15 cellular contexts compared by ENCODE assay signal in genomic region chr17:37698132-37698615, GRCh38. TPM values are rescaled to one million over a fixed set of nuclear protein-coding genes. Genes with fewer than 3 reads are reported as not detected.
A peak's percentile ranks its signal among the peaks of the same experiment; 100 is the strongest.
DNase-seq lines count a peak whose midpoint lies in the region; ATAC-seq, FAIRE-seq and TF ChIP-seq lines count a peak whose summit lies in the region.
"Had no signal": no experiment of that assay in that cellular context is flagged by ENCODE, and none has a peak within 500 bp of the region (broad histone marks: within the 10 kb centered on the region; RNA-seq: fewer than 3 reads in every experiment).

No MANE protein-coding gene starts in this region.

- RAD21 ChIA-PET in GM12878 (lab: Charles Lee; ENCODE audit: unreplicated experiment), result interaction anchor here (0.8 to 1.2 kb wide), 3 partner anchors 93 to 171 kb away, joined by 3 to 4 read pairs (median 3); no protein-coding TSS in a partner anchor

- POLR2A ChIA-PET in activated CD8-positive, alpha-beta T cell treated with anti-CD3 and anti-CD28 coated beads for 36 hours (lab: Charles Lee), result interaction anchor here (0.6 to 1.2 kb wide), 2 partner anchors 14 to 486 kb away, joined by 3 read pairs; no protein-coding TSS in a partner anchor
- POLR2A ChIA-PET in activated CD8-positive, alpha-beta T cell treated with anti-CD3 and anti-CD28 coated beads, Interleukin-2, amount 10 ng/mL, durations not matched to agents 7 days and 5 days (lab: Charles Lee), result no interaction called here
- POLR2A ChIA-PET in GM12878 (lab: Charles Lee), result interaction anchor here (0.6 kb wide), 1 partner anchor 37 kb away, joined by 4 read pairs; no protein-coding TSS in a partner anchor

- DNase-seq in activated CD8-positive, alpha-beta T cell treated with anti-CD3 and anti-CD28 coated beads for 36 hours, result peak; percentile 53
- no peak for DNase-seq in activated CD8-positive, alpha-beta T cell treated with anti-CD3 and anti-CD28 coated beads, Interleukin-2, amount 10 ng/mL, durations not matched to agents 7 days and 5 days
- DNase-seq in LHCN-M2 (ENCODE audit: low read depth) (peak; percentile 46), GM12878 (ENCODE audit: low read depth, low spot score) (no peak), progenitor cell of endocrine pancreas (ENCODE audit: low spot score, unreplicated experiment) (no peak), tibial artery (no peak), UCSD-AML1 (lab: John Stamatoyannopoulos, UW; ENCODE audit: unreplicated experiment) (no peak)
- DNase-seq: DMS79; KG1; psoas muscle; stimulated activated naive B cell treated with anti-CD40 and anti-IgM and Interleukin-4, amounts not matched to agents 10 μg/mL and 1 μg/mL and 100 μg/mL, for 72 hours had no signal

- CTCF ChIA-PET in activated CD8-positive, alpha-beta T cell treated with anti-CD3 and anti-CD28 coated beads for 36 hours (lab: Charles Lee), result interaction anchor here (0.9 to 1.3 kb wide), 2 partner anchors 93 to 94 kb away, joined by 3 to 5 read pairs; no protein-coding TSS in a partner anchor
- CTCF ChIA-PET in activated CD8-positive, alpha-beta T cell treated with anti-CD3 and anti-CD28 coated beads, Interleukin-2, amount 10 ng/mL, durations not matched to agents 7 days and 5 days (lab: Charles Lee), result interaction anchor here (1.0 to 1.3 kb wide), 2 partner anchors 94 to 118 kb away, joined by 3 to 5 read pairs; no protein-coding TSS in a partner anchor
- CTCF ChIA-PET in GM12878 (lab: Yijun Ruan, JAX), result interaction anchor here (1.1 to 3.0 kb wide), 3 partner anchors 72 to 86 kb away, joined by 3 to 11 read pairs (median 3); no protein-coding TSS in a partner anchor

- peaks cover 42% of the 10 kb centered on the region for H3K4me1 Mint-ChIP-seq in activated CD8-positive, alpha-beta T cell treated with anti-CD3 and anti-CD28 coated beads for 36 hours (ENCODE audit: low read depth)
- H3K4me1 Mint-ChIP-seq in activated CD8-positive, alpha-beta T cell treated with anti-CD3 and anti-CD28 coated beads, Interleukin-2, amount 10 ng/mL, durations not matched to agents 7 days and 5 days (ENCODE audit: low read depth), result peaks cover 8% of the 10 kb centered on the region
- H3K4me1 Mint-ChIP-seq in progenitor cell of endocrine pancreas (ENCODE audit: low read depth), result peaks cover 55% of the 10 kb centered on the region

- in situ Hi-C loops in GM12878 (cut with MboI), result no loop called here

- H3K27me3 Mint-ChIP-seq in activated CD8-positive, alpha-beta T cell treated with anti-CD3 and anti-CD28 coated beads for 36 hours, result peaks cover 5% of the 10 kb centered on the region
- peaks cover 10% of the 10 kb centered on the region for H3K27me3 Mint-ChIP-seq in activated CD8-positive, alpha-beta T cell treated with anti-CD3 and anti-CD28 coated beads, Interleukin-2, amount 10 ng/mL, durations not matched to agents 7 days and 5 days (ENCODE audit: low read depth)
- H3K27me3 Mint-ChIP-seq in progenitor cell of endocrine pancreas, result no peaks in the 10 kb centered on the region

- intact Hi-C loops in activated CD8-positive, alpha-beta T cell treated with anti-CD3 and anti-CD28 coated beads for 36 hours (cut with micrococcal nuclease), result no loop called here
- intact Hi-C loops in GM12878 (cut with micrococcal nuclease; ENCODE audit: unreplicated experiment), result loop anchor here (10.0 kb wide), 1 partner anchor 53 kb away; the partner anchor contains the start of gene DDX52
- intact Hi-C loops in tibial artery (cut with DNase I; ENCODE audit: low total_unique reads), result no loop called here

- H3K9me3 Mint-ChIP-seq in activated CD8-positive, alpha-beta T cell treated with anti-CD3 and anti-CD28 coated beads for 36 hours, result no peaks in the 10 kb centered on the region
- no peaks in the 10 kb centered on the region for H3K9me3 Mint-ChIP-seq in activated CD8-positive, alpha-beta T cell treated with anti-CD3 and anti-CD28 coated beads, Interleukin-2, amount 10 ng/mL, durations not matched to agents 7 days and 5 days (ENCODE audit: insufficient read depth)
- H3K9me3 Mint-ChIP-seq in progenitor cell of endocrine pancreas (ENCODE audit: low read depth), result peaks cover 3% of the 10 kb centered on the region

- TF ChIP-seq EP300 in GM12878 (IDR thresholded peaks at IDR 0.05; ENCODE audit: borderline replicate concordance in 1 of 2, control insufficient read depth in 1 of 2, low read depth in 2 of 2, low read length in 2 of 2), result no peak

- no peak overlapping the region for H3K27ac Mint-ChIP-seq in activated CD8-positive, alpha-beta T cell treated with anti-CD3 and anti-CD28 coated beads for 36 hours
- H3K27ac Mint-ChIP-seq in activated CD8-positive, alpha-beta T cell treated with anti-CD3 and anti-CD28 coated beads, Interleukin-2, amount 10 ng/mL, durations not matched to agents 7 days and 5 days, result no peak overlapping the region
- peak overlapping the region; percentile 91 for H3K27ac Mint-ChIP-seq in progenitor cell of endocrine pancreas
- H3K27ac Mint-ChIP-seq: stimulated activated naive B cell treated with anti-CD40 and anti-IgM and Interleukin-4, amounts not matched to agents 10 μg/mL and 1 μg/mL and 100 μg/mL, for 72 hours had no signal

- SMC1A ChIA-PET in GM12878 (lab: Charles Lee; ENCODE audit: uncharacterized antibody, unreplicated experiment), result interaction anchor here (0.6 kb wide), 1 partner anchor 82 kb away, joined by 3 read pairs; no protein-coding TSS in a partner anchor

- no peaks in the 10 kb centered on the region for H3K27me3 ChIP-seq in GM12878 (replicated peaks in 1 of 2; ENCODE audit: control insufficient read depth in 2 of 2, insufficient read depth in 2 of 2, low read length in 1 of 2)
- peaks cover 0 to 24% of the 10 kb centered on the region in 2 donors for H3K27me3 ChIP-seq in tibial artery

- no peaks in the 10 kb centered on the region for H3K79me2 ChIP-seq in GM12878 (ENCODE audit: control insufficient read depth, insufficient read depth, low read length)

- no peak overlapping the region for H3K4me3 ChIP-seq in GM12878
- no peak overlapping the region for H3K4me3 ChIP-seq in tibial artery
- H3K4me3 ChIP-seq: psoas muscle had no signal

- FAIRE-seq in GM12878 (lab: Jason Lieb, UNC), result no peak
- FAIRE-seq: GM18507 had no signal

- H3K4me2 ChIP-seq in GM12878 (ENCODE audit: control insufficient read depth, insufficient read depth), result no peak overlapping the region

- H4K20me1 ChIP-seq in GM12878 (ENCODE audit: control insufficient read depth, insufficient read depth), result no peaks in the 10 kb centered on the region

- peak; percentile 85 for ATAC-seq in activated CD8-positive, alpha-beta T cell treated with anti-CD3 and anti-CD28 coated beads for 36 hours
- ATAC-seq in activated CD8-positive, alpha-beta T cell treated with anti-CD3 and anti-CD28 coated beads, Interleukin-2, amount 10 ng/mL, durations not matched to agents 7 days and 5 days, result no peak
- no peak for ATAC-seq in GM12878
- ATAC-seq in HG02610 (IDR thresholded peaks at IDR 0.05; ENCODE audit: unreplicated experiment), result no peak
- ATAC-seq: Panc1, psoas muscle had no signal

- no peaks in the 10 kb centered on the region for H3K36me3 Mint-ChIP-seq in activated CD8-positive, alpha-beta T cell treated with anti-CD3 and anti-CD28 coated beads for 36 hours (ENCODE audit: low read depth)
- no peaks in the 10 kb centered on the region for H3K36me3 Mint-ChIP-seq in activated CD8-positive, alpha-beta T cell treated with anti-CD3 and anti-CD28 coated beads, Interleukin-2, amount 10 ng/mL, durations not matched to agents 7 days and 5 days (ENCODE audit: low read depth)
- peaks cover 74% of the 10 kb centered on the region for H3K36me3 Mint-ChIP-seq in progenitor cell of endocrine pancreas (ENCODE audit: insufficient read depth)

- H3K9me3 ChIP-seq in GM12878 (replicated peaks; ENCODE audit: control insufficient read depth, insufficient read depth, low read length), result no peaks in the 10 kb centered on the region
- H3K9me3 ChIP-seq in tibial artery, result no peaks in the 10 kb centered on the region
- H3K9me3 ChIP-seq: psoas muscle had no signal

- no peak overlapping the region for H3K4me3 Mint-ChIP-seq in activated CD8-positive, alpha-beta T cell treated with anti-CD3 and anti-CD28 coated beads for 36 hours
- no peak overlapping the region for H3K4me3 Mint-ChIP-seq in activated CD8-positive, alpha-beta T cell treated with anti-CD3 and anti-CD28 coated beads, Interleukin-2, amount 10 ng/mL, durations not matched to agents 7 days and 5 days
- H3K4me3 Mint-ChIP-seq in progenitor cell of endocrine pancreas (ENCODE audit: low read depth), result no peak overlapping the region
- H3K4me3 Mint-ChIP-seq: stimulated activated naive B cell treated with anti-CD40 and anti-IgM and Interleukin-4, amounts not matched to agents 10 μg/mL and 1 μg/mL and 100 μg/mL, for 72 hours had no signal

- TF ChIP-seq RAD21 in GM12878 (IDR thresholded peaks at IDR 0.05; ENCODE audit: insufficient read depth, low read depth, low read length), result no peak

- no peak overlapping the region for H3K9ac ChIP-seq in GM12878 (ENCODE audit: control insufficient read depth, insufficient read depth, low read length)

- H3K36me3 ChIP-seq in GM12878 (ENCODE audit: control insufficient read depth in 2 of 2, insufficient read depth in 2 of 2, low read length in 1 of 2) (peaks cover 0 to 12% of the 10 kb centered on the region in 2 experiments; a peak in 2 of 4 replicates), tibial artery (no peaks in the 10 kb centered on the region)

- BruUV-seq in GM12878 (replicated peaks; lab: Mats Ljungman, UMichigan), result no TSS peak

- TF ChIP-seq POLR2A in GM12878 (IDR thresholded peaks at IDR 0.05; ENCODE audit: low read depth, low read length), result no peak

- H2AFZ ChIP-seq in GM12878 (ENCODE audit: control insufficient read depth, low read depth, low read length), result no peak overlapping the region

- H3K4me1 ChIP-seq in GM12878 (ENCODE audit: control insufficient read depth, insufficient read depth, low read length), result no peaks in the 10 kb centered on the region
- H3K4me1 ChIP-seq in tibial artery, result no peaks in the 10 kb centered on the region
- H3K4me1 ChIP-seq: psoas muscle had no signal

- TF ChIP-seq CTCF in activated CD8-positive, alpha-beta T cell treated with anti-CD3 and anti-CD28 coated beads for 36 hours (IDR thresholded peaks at IDR 0.05), result no peak
- TF ChIP-seq CTCF in GM12878 (IDR thresholded peaks at IDR 0.05 in 2 of 3, conservative IDR thresholded peaks at IDR 0.05 in 1 of 3; ENCODE audit: control insufficient read depth in 2 of 3, extremely low read depth in 1 of 3, insufficient read depth in 1 of 3, low read depth in 3 of 3, low read length in 3 of 3), result no peak
- TF ChIP-seq CTCF in progenitor cell of endocrine pancreas (IDR thresholded peaks at IDR 0.05; ENCODE audit: unreplicated experiment), result no peak
- TF ChIP-seq CTCF in tibial artery (IDR thresholded peaks at IDR 0.05), result no peak

- WGBS in GM12878 (ENCODE audit: insufficient coverage, insufficient replicate concordance, low lambda C conversion rate, missing lambda C conversion rate), result 41% methylated on average over 3 of the region's 3 CpGs

- H3K27ac ChIP-seq in GM12878 (ENCODE audit: control insufficient read depth, insufficient read depth) (no peak overlapping the region), tibial artery (no peak overlapping the region)
- H3K27ac ChIP-seq: psoas muscle had no signal

RNA-seq across cellular contexts. Expression of gene HNF1B, which starts 46.7 kb away (rescaled TPM):
- under 1 TPM; 0.59 to 0.60 TPM for total RNA-seq in activated CD8-positive, alpha-beta T cell treated with anti-CD3 and anti-CD28 coated beads for 36 hours
- not detected for total RNA-seq in activated CD8-positive, alpha-beta T cell treated with anti-CD3 and anti-CD28 coated beads, Interleukin-2, amount 10 ng/mL, durations not matched to agents 7 days and 5 days
- total RNA-seq in LHCN-M2 (2014; rRNA removed), result not detected in 2 replicates
- not detected for polyA plus RNA-seq in LHCN-M2 (2012)
- 6.5 and 7.0 TPM in 2 replicates for total RNA-seq in GM12878 (2013; cell fraction: nucleolus; rRNA removed)
- 0.82 and 0.96 TPM in 2 replicates for total RNA-seq in GM12878 (2014; rRNA removed)
- total RNA-seq in GM12878 (2014; rRNA removed; fragmentation: Illumina TruSeq; extraction: Trizol), result 0.76 and 0.78 TPM in 2 replicates
- 2.6 and 2.7 TPM in 2 replicates for total RNA-seq in GM12878 (2021)
- polyA plus RNA-seq in GM12878 (2011; ENCODE audit: low read depth), result 1.2 TPM
- polyA plus RNA-seq in GM12878 (2011; rRNA removed), result 7.3 and 12.7 TPM in 2 replicates
- 24.6 and 26.0 TPM in 2 replicates for polyA plus RNA-seq in GM12878 (2011; cell fraction: cytosol; rRNA removed)
- 33.4 and 44.8 TPM in 2 replicates for polyA plus RNA-seq in GM12878 (2011; cell fraction: nucleus; rRNA removed)
- polyA plus RNA-seq in GM12878 (2012), result 1.6 and 2.2 TPM in 2 replicates
- 1.6 and 2.2 TPM in 2 replicates for polyA plus RNA-seq in GM12878 (2014; fragmentation: Illumina TruSeq; extraction: Trizol)
- under 1 TPM; 0.51 to 0.93 TPM for polyA plus RNA-seq in GM12878 (2014; fragmentation: Nextera tagmentation; extraction: Ambion mirVana)
- 2.0 and 2.2 TPM in 2 replicates for polyA plus RNA-seq in GM12878 (2014; rRNA removed)
- polyA plus RNA-seq in GM12878 (2016; fragmentation: Nextera tagmentation; extraction: Ambion mirVana), result 1 to 10 TPM; 1.6 to 2.3 TPM
- polyA minus RNA-seq in GM12878 (2011; rRNA and poly(A)+ RNA removed), result 16.3 and 30.9 TPM in 2 replicates
- 8.2 and 9.0 TPM in 2 replicates for polyA minus RNA-seq in GM12878 (2011; cell fraction: cytosol; rRNA and poly(A)+ RNA removed)
- polyA minus RNA-seq in GM12878 (2011; cell fraction: nucleus; rRNA and poly(A)+ RNA removed), result 21.3 and 36.1 TPM in 2 replicates
- 96.9 and 99.1 TPM in 2 replicates for total RNA-seq in progenitor cell of endocrine pancreas
- total RNA-seq: cardiac septum, psoas muscle had no signal

RNA-seq across cellular contexts. Expression of gene DDX52, which starts 54.9 kb away (rescaled TPM):
- total RNA-seq in activated CD8-positive, alpha-beta T cell treated with anti-CD3 and anti-CD28 coated beads for 36 hours, result 10 to 100 TPM; 33.1 to 34.5 TPM
- total RNA-seq in activated CD8-positive, alpha-beta T cell treated with anti-CD3 and anti-CD28 coated beads, Interleukin-2, amount 10 ng/mL, durations not matched to agents 7 days and 5 days, result 10 to 100 TPM; 28.2 to 28.6 TPM
- total RNA-seq in LHCN-M2 (2014; rRNA removed), result 20.1 and 24.1 TPM in 2 replicates
- 8.0 TPM for polyA plus RNA-seq in LHCN-M2 (2012)
- 64.1 and 64.7 TPM in 2 replicates for total RNA-seq in GM12878 (2013; cell fraction: nucleolus; rRNA removed)
- 24.8 and 30.5 TPM in 2 replicates for total RNA-seq in GM12878 (2014; rRNA removed)
- total RNA-seq in GM12878 (2014; rRNA removed; fragmentation: Illumina TruSeq; extraction: Trizol), result 29.2 and 29.9 TPM in 2 replicates
- 23.5 and 27.8 TPM in 2 replicates for total RNA-seq in GM12878 (2021)
- 5.5 TPM for polyA plus RNA-seq in GM12878 (2011; ENCODE audit: low read depth)
- 15.1 and 20.4 TPM in 2 replicates for polyA plus RNA-seq in GM12878 (2011; rRNA removed)
- polyA plus RNA-seq in GM12878 (2011; cell fraction: cytosol; rRNA removed), result 11.1 and 11.5 TPM in 2 replicates
- polyA plus RNA-seq in GM12878 (2011; cell fraction: nucleus; rRNA removed), result 26.6 and 31.9 TPM in 2 replicates
- polyA plus RNA-seq in GM12878 (2012), result 8.1 and 11.1 TPM in 2 replicates
- 31.6 and 39.0 TPM in 2 replicates for polyA plus RNA-seq in GM12878 (2014; fragmentation: Illumina TruSeq; extraction: Trizol)
- 10 to 100 TPM; 18.7 to 18.8 TPM for polyA plus RNA-seq in GM12878 (2014; fragmentation: Nextera tagmentation; extraction: Ambion mirVana)
- polyA plus RNA-seq in GM12878 (2014; rRNA removed), result 12.9 and 14.8 TPM in 2 replicates
- 10 to 100 TPM; 47.8 to 49.7 TPM for polyA plus RNA-seq in GM12878 (2016; fragmentation: Nextera tagmentation; extraction: Ambion mirVana)
- 15.9 and 17.1 TPM in 2 replicates for polyA minus RNA-seq in GM12878 (2011; rRNA and poly(A)+ RNA removed)
- 5.9 and 10.7 TPM in 2 replicates for polyA minus RNA-seq in GM12878 (2011; cell fraction: cytosol; rRNA and poly(A)+ RNA removed)
- polyA minus RNA-seq in GM12878 (2011; cell fraction: nucleus; rRNA and poly(A)+ RNA removed), result 15.1 and 25.4 TPM in 2 replicates
- total RNA-seq in progenitor cell of endocrine pancreas, result 77.2 and 79.4 TPM in 2 replicates

Comparison
In these comparisons a context has a peak if more than half of its experiments do, and no peak if none do; other contexts are left out.
1. DNase-seq: peak in activated CD8-positive, alpha-beta T cell treated with anti-CD3 and anti-CD28 coated beads for 36 hours (single experiment) and LHCN-M2 (single experiment); none in activated CD8-positive, alpha-beta T cell treated with anti-CD3 and anti-CD28 coated beads, Interleukin-2, amount 10 ng/mL, durations not matched to agents 7 days and 5 days (single experiment), GM12878 (single experiment), progenitor cell of endocrine pancreas (single experiment), tibial artery (0 of 2) and UCSD-AML1 (single experiment).
2. RNA of gene HNF1B, which starts 46.7 kb away (total RNA-seq): 96.9 to 99.1 TPM in progenitor cell of endocrine pancreas; 0.76 to 7.0 TPM in GM12878, 0.59 to 0.60 TPM in activated CD8-positive, alpha-beta T cell treated with anti-CD3 and anti-CD28 coated beads for 36 hours, not detected in activated CD8-positive, alpha-beta T cell treated with anti-CD3 and anti-CD28 coated beads, Interleukin-2, amount 10 ng/mL, durations not matched to agents 7 days and 5 days and not detected in LHCN-M2; every median in the first group is over 10 times any median in the second.